In the genomic region with DNA sequence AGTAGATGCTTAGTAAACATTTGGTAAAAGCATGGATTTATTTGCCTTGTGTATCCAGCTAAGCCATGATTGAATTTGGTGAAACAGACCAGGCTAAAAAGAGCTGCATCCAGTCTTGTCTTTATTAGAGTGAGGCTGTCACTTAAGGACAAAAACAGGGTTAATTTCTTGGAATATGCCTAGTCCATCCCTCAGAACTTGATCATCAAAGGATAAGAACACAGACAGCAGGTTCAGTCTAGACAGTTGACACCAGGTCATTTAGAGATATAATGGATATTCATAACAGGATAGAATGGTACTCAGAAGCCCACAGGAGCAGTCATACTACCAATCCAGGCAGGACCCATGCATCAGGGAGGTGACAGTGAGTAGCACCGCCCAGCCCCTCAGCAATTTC, we compare ENCODE assay signal across 34 cellular contexts.
"Had no signal": no experiment of that assay in that cellular context is flagged by ENCODE, and none has a peak within 500 bp of the region (broad histone marks: within the 10 kb centered on the region; RNA-seq: fewer than 3 reads in every experiment).

No MANE protein-coding gene starts in this region.

- DNase-seq: Karpas-422, Kasumi-1, MG63, MM.1S, MV-4-11, NCI-H1048, NCI-H1092, NCI-H1092 treated with DMSO at 0.1 percent for 48 hours, NCI-H1105, NCI-H1105 treated with DMSO at 0.1 percent for 48 hours, NCI-H1417, NCI-H1417 treated with DMSO at 0.1 percent for 48 hours, NCI-H1436, NCI-H1436 treated with DMSO at 0.1 percent for 48 hours, NCI-H146, NCI-H1694, NCI-H1694 treated with DMSO at 0.1 percent for 48 hours, NCI-H187, NCI-H187 treated with DMSO at 0.1 percent for 48 hours, NCI-H1930, NCI-H2029, NCI-H2029 treated with DMSO at 0.1 percent for 48 hours, NCI-H2081, NCI-H2081 treated with DMSO at 0.1 percent for 48 hours, NCI-H2107, NCI-H2171, NCI-H2171 treated with DMSO at 0.1 percent for 48 hours, NCI-H2227 treated with DMSO at 0.1 percent for 48 hours, NCI-H226, NCI-H345, NCI-H446, NCI-H446 treated with DMSO at 0.1 percent for 48 hours, NCI-H510A, NCI-H510A treated with DMSO at 0.1 percent for 48 hours had no signal
